Comparison of ENCODE assay signal across 8 cellular contexts in genomic region chr17:4947411-4948165, GRCh38. TPM values are rescaled to one million over a fixed set of nuclear protein-coding genes. Genes with fewer than 3 reads are reported as not detected.
DNase-seq lines count a peak whose midpoint lies in the region; ATAC-seq, FAIRE-seq and TF ChIP-seq lines count a peak whose summit lies in the region.

No MANE protein-coding gene starts in this region.

- no peak for FAIRE-seq in RCC 7860 (lab: Jason Lieb, UNC)

- H3K4me3 ChIP-seq in CD4-positive, alpha-beta memory T cell (ENCODE audit: low read length in 2 of 2), result peak overlapping the region; percentile 76 to 94
- peak overlapping the region; percentile 77 for H3K4me3 ChIP-seq in neural progenitor cell

- peaks cover 0 to 2% (median 0%) of the 10 kb centered on the region in 8 donors for H3K9me3 Mint-ChIP-seq in CD4-positive, alpha-beta memory T cell
- H3K9me3 Mint-ChIP-seq in neural progenitor cell, result no peaks in the 10 kb centered on the region

- TF ChIP-seq CTCF in neural progenitor cell (IDR thresholded peaks at IDR 0.05), result no peak

- peaks cover 39% of the 10 kb centered on the region for H4K20me1 ChIP-seq in neural progenitor cell (ENCODE audit: low read depth)

- peak overlapping the region; percentile 62 for H3K9ac ChIP-seq in neural progenitor cell

- intact Hi-C loops in CD4-positive, alpha-beta memory T cell (cut with micrococcal nuclease), result loop anchor here (1.0 to 2.0 kb wide), 3 partner anchors 7 to 237 kb away; partner anchors contain the start of genes ARRB2, INCA1, KIF1C and RNF167

- peaks cover 32 to 73% (median 51%) of the 10 kb centered on the region in 4 donors for H3K4me1 Mint-ChIP-seq in CD4-positive, alpha-beta memory T cell
- peaks cover 40% of the 10 kb centered on the region for H3K4me1 Mint-ChIP-seq in neural progenitor cell

- peak overlapping the region; percentile 91 to 97 (median 96) for H3K27ac Mint-ChIP-seq in CD4-positive, alpha-beta memory T cell
- H3K27ac Mint-ChIP-seq in neural progenitor cell, result peak overlapping the region; percentile 93

- CTCF ChIA-PET in CD4-positive, alpha-beta memory T cell (lab: Charles Lee; ENCODE audit: partially characterized antibody), result interaction anchor here (1.9 to 2.9 kb wide), 2 partner anchors 20 to 38 kb away, joined by 7 to 15 read pairs; partner anchors contain the start of gene SPAG7
- CTCF ChIA-PET in HEK293T (lab: Yijun Ruan, JAX), result no interaction called here

- H3K36me3 Mint-ChIP-seq in CD4-positive, alpha-beta memory T cell, result peaks cover 37 to 50% of the 10 kb centered on the region in 2 donors
- peaks cover 24% of the 10 kb centered on the region for H3K36me3 Mint-ChIP-seq in neural progenitor cell

- peaks cover 37% of the 10 kb centered on the region for H3K36me3 ChIP-seq in CD4-positive, alpha-beta memory T cell (ENCODE audit: insufficient read depth, low read length)
- no peaks in the 10 kb centered on the region for H3K36me3 ChIP-seq in neural progenitor cell

- H2AFZ ChIP-seq in neural progenitor cell (replicated peaks), result peak overlapping the region; percentile 39

- peaks cover 89% of the 10 kb centered on the region for H3F3A ChIP-seq in neural progenitor cell (ENCODE audit: low read depth)

- H3K27me3 Mint-ChIP-seq in CD4-positive, alpha-beta memory T cell, result no peaks in the 10 kb centered on the region
- peaks cover 16% of the 10 kb centered on the region for H3K27me3 Mint-ChIP-seq in neural progenitor cell (ENCODE audit: insufficient read depth, low read depth)

- peak overlapping the region; percentile 95 to 100 (median 99) for H3K4me3 Mint-ChIP-seq in CD4-positive, alpha-beta memory T cell
- peak overlapping the region; percentile 93 for H3K4me3 Mint-ChIP-seq in neural progenitor cell

- ATAC-seq in HG03565 (IDR thresholded peaks at IDR 0.05; ENCODE audit: unreplicated experiment), result no peak

- POLR2A ChIA-PET in CD4-positive, alpha-beta memory T cell (lab: Charles Lee; ENCODE audit: partially characterized antibody), result interaction anchor here (0.7 to 25.3 kb wide), 22 partner anchors 8 to 805 kb away, joined by 3 to 973 read pairs (median 6); partner anchors contain the start of genes ARRB2, C17orf107, CAMTA2 and CHRNE
- POLR2A ChIA-PET in HEK293T (lab: Yijun Ruan, JAX), result interaction anchor here (0.6 to 7.2 kb wide), 7 partner anchors 8 to 50 kb away, joined by 3 to 101 read pairs (median 7); partner anchors contain the start of genes INCA1, KIF1C, RNF167 and SLC25A11

- peaks cover 56% of the 10 kb centered on the region for H3K4me1 ChIP-seq in CD4-positive, alpha-beta memory T cell (ENCODE audit: insufficient read depth, low read length)
- peaks cover 22% of the 10 kb centered on the region for H3K4me1 ChIP-seq in neural progenitor cell

- peaks cover 61% of the 10 kb centered on the region for H3K79me2 ChIP-seq in neural progenitor cell (ENCODE audit: low read depth)

- peak overlapping the region; percentile 87 for H3K4me2 ChIP-seq in neural progenitor cell

- no peaks in the 10 kb centered on the region for H3K27me3 ChIP-seq in CD4-positive, alpha-beta memory T cell (ENCODE audit: insufficient read depth, low read length)
- no peaks in the 10 kb centered on the region for H3K27me3 ChIP-seq in neural progenitor cell

- no peaks in the 10 kb centered on the region for H3K9me3 ChIP-seq in CD4-positive, alpha-beta memory T cell (ENCODE audit: control insufficient read depth in 1 of 2, low read length in 2 of 2)
- no peaks in the 10 kb centered on the region for H3K9me3 ChIP-seq in neural progenitor cell (ENCODE audit: low read depth)

- peak; percentile 55 to 76 (median 66) for DNase-seq in CD4-positive, alpha-beta memory T cell
- DNase-seq in HEK293T (ENCODE audit: extremely low spot score) (peak; percentile 40), RCC 7860 (ENCODE audit: low spot score) (peak; percentile 34), fibroblast of peridontal ligament (ENCODE audit: extremely low read depth) (peak; percentile 38), neural progenitor cell (ENCODE audit: low spot score) (peak; percentile 81), ureter (ENCODE audit: low spot score) (peak; percentile 79)
- peak; percentile 65 for DNase-seq in activated effector memory CD4-positive, alpha-beta T cell treated with Interleukin-2 at 50 U/mL for 16 hours

- peak overlapping the region; percentile 94 for H3K27ac ChIP-seq in CD4-positive, alpha-beta memory T cell (ENCODE audit: low read depth, low read length)
- H3K27ac ChIP-seq in neural progenitor cell, result peak overlapping the region; percentile 71

TF ChIP-seq in HEK293T, 16 proteins besides CTCF, POLR2A, EP300 and RAD21:
- no peak for TF ChIP-seq FOXK2 (IDR thresholded peaks at IDR 0.05)
- TF ChIP-seq CTBP1 (IDR thresholded peaks at IDR 0.05; ENCODE audit: borderline replicate concordance), result no peak
- TF ChIP-seq HDGF (IDR thresholded peaks at IDR 0.05; ENCODE audit: borderline replicate concordance), result peak; percentile 72; the same call in 1 of the 2 replicates
- TF ChIP-seq SP1 (IDR thresholded peaks at IDR 0.05), result no peak
- no peak for TF ChIP-seq SUZ12 (IDR thresholded peaks at IDR 0.05)
- TF ChIP-seq FOXM1 (IDR thresholded peaks at IDR 0.05; ENCODE audit: borderline replicate concordance), result no peak
- TF ChIP-seq BHLHE40 (IDR thresholded peaks at IDR 0.05; ENCODE audit: borderline replicate concordance), result no peak
- TF ChIP-seq ARNT (IDR thresholded peaks at IDR 0.05), result no peak
- TF ChIP-seq L3MBTL2 (conservative IDR thresholded peaks at IDR 0.05), result peak; percentile 79
- TF ChIP-seq ELF4 (IDR thresholded peaks at IDR 0.05), result peak; percentile 69

RNA-seq across cellular contexts. Expression of gene PFN1, which starts 0.7 kb away (rescaled TPM):
- 100 to 1,000 TPM; 560 to 585 TPM for total RNA-seq in CD4-positive, alpha-beta memory T cell
- 1,000 to 10,000 TPM; 2,226 to 2,605 TPM for polyA plus RNA-seq in CD4-positive, alpha-beta memory T cell
- 203 and 458 TPM in 2 replicates for total RNA-seq in neural progenitor cell (ENCODE audit: low replicate concordance)
- 598 TPM for total RNA-seq in ureter

RNA-seq across cellular contexts. Expression of gene ENO3, which starts 3.3 kb away (rescaled TPM):
- total RNA-seq in CD4-positive, alpha-beta memory T cell, result 10 to 100 TPM; 16.2 to 21.8 TPM
- polyA plus RNA-seq in CD4-positive, alpha-beta memory T cell, result 1 to 10 TPM; 1.5 to 2.4 TPM
- total RNA-seq in neural progenitor cell (ENCODE audit: low replicate concordance), result 20.8 and 24.5 TPM in 2 replicates
- 6.2 TPM for total RNA-seq in ureter

RNA-seq across cellular contexts. Expression of gene RNF167, which starts 7.5 kb away (rescaled TPM):
- 100 to 1,000 TPM; 154 to 172 TPM for total RNA-seq in CD4-positive, alpha-beta memory T cell
- polyA plus RNA-seq in CD4-positive, alpha-beta memory T cell, result 10 to 100 TPM; 52.4 to 61.5 TPM
- 43.9 and 82.1 TPM in 2 replicates for total RNA-seq in neural progenitor cell (ENCODE audit: low replicate concordance)
- total RNA-seq in ureter, result 129 TPM

RNA-seq across cellular contexts. Expression of gene SLC25A11, which starts 7.7 kb away (rescaled TPM):
- 10 to 100 TPM; 43.5 to 49.5 TPM for total RNA-seq in CD4-positive, alpha-beta memory T cell
- polyA plus RNA-seq in CD4-positive, alpha-beta memory T cell, result 100 to 1,000 TPM in 1 of 2 donors, 10 to 100 TPM in 1; 55.1 to 101 TPM
- total RNA-seq in neural progenitor cell (ENCODE audit: low replicate concordance) (35.3 and 61.6 TPM in 2 replicates), ureter (62.0 TPM)

RNA-seq across cellular contexts. Expression of gene GP1BA, which starts 15.5 kb away (rescaled TPM):
- total RNA-seq in CD4-positive, alpha-beta memory T cell, result not detected
- not detected for polyA plus RNA-seq in CD4-positive, alpha-beta memory T cell
- total RNA-seq in neural progenitor cell (ENCODE audit: low replicate concordance) (not detected in 2 replicates), ureter (not detected)
